ENCODE assay signal across 34 cellular contexts in the genomic region with DNA sequence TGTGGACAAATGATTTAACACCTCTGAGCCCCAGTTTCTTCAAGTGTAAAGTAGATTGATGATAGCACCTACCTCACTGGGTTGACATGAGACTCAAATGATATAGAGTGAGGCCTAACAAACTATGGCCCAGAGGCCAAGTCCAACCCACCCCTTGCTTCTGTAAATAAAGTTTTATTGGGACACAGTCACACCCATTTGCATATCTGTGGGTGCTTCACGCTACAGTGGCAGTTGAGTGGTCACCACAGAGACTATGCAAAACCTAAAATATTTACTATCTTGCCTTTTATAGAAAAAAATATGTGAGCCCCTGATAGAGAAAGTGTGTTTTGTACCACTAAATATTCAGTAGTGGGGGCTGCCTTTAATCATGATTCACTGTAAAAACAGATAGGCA. TPM values are rescaled to one million over a fixed set of nuclear protein-coding genes. Genes with fewer than 3 reads are reported as not detected.
"Had no signal": no experiment of that assay in that cellular context is flagged by ENCODE, and none has a peak within 500 bp of the region (broad histone marks: within the 10 kb centered on the region; RNA-seq: fewer than 3 reads in every experiment).

No MANE protein-coding gene starts in this region.

- H3K9me3 ChIP-seq: Peyer's patch, SJSA1, SK-N-SH had no signal

- H3K27ac Mint-ChIP-seq: activated CD4-positive, alpha-beta T cell treated with anti-CD3 and anti-CD28 coated beads for 36 hours; activated CD4-positive, alpha-beta T cell treated with anti-CD3 and anti-CD28 coated beads, Interleukin-2, amount 10 ng/mL, durations not matched to agents 7 days and 5 days; activated CD8-positive, alpha-beta T cell treated with anti-CD3 and anti-CD28 coated beads, Interleukin-2, amount 10 ng/mL, durations not matched to agents 7 days and 5 days; activated naive CD4-positive, alpha-beta T cell treated with anti-CD3 and anti-CD28 coated beads for 36 hours; activated naive CD4-positive, alpha-beta T cell treated with anti-CD3 and anti-CD28 coated beads, Interleukin-2, amount 50 U/mL, for 72 hours; activated naive CD8-positive, alpha-beta T cell treated with anti-CD3 and anti-CD28 coated beads, Interleukin-2, amount 50 U/mL, for 24 hours; activated T-cell treated with anti-CD3 and anti-CD28 coated beads, Interleukin-2, amount 50 U/mL, for 24 hours; activated T-helper 2 cell treated with anti-CD3 and anti-CD28 coated beads, Interferon-gamma antibody, Interleukin-2, Interleukin-4, amounts not matched to agents 10 μg/mL and 5 μg/mL and 100 μg/mL, durations not matched to agents 14 hours and 24 hours and 36 hours; brain; T-helper 1 cell treated with Interleukin-12 subunit alpha and Interleukin-12 subunit beta and Interleukin-4 antibody, amounts not matched to agents 30 μg/mL and 1 μg/mL, for 36 hours; T-helper 2 cell treated with Interferon-gamma antibody and Interleukin-4, amounts not matched to agents 5 μg/mL and 100 μg/mL, for 36 hours had no signal

- H3K36me3 Mint-ChIP-seq: activated naive CD4-positive, alpha-beta T cell treated with anti-CD3 and anti-CD28 coated beads, Interleukin-2, amount 50 U/mL, for 72 hours; brain had no signal

- H3K27ac ChIP-seq: Peyer's patch, SJSA1 had no signal

- H3K9ac ChIP-seq: SK-N-SH had no signal

- H3K36me3 ChIP-seq: Peyer's patch, SJSA1 had no signal

- H3K4me2 ChIP-seq: SK-N-SH had no signal

- H3K4me3 Mint-ChIP-seq: activated CD4-positive, alpha-beta T cell treated with anti-CD3 and anti-CD28 coated beads for 36 hours; activated CD4-positive, alpha-beta T cell treated with anti-CD3 and anti-CD28 coated beads, Interleukin-2, amount 10 ng/mL, durations not matched to agents 7 days and 5 days; activated CD8-positive, alpha-beta T cell treated with anti-CD3 and anti-CD28 coated beads, Interleukin-2, amount 10 ng/mL, durations not matched to agents 7 days and 5 days; activated naive CD4-positive, alpha-beta T cell treated with anti-CD3 and anti-CD28 coated beads for 36 hours; activated naive CD8-positive, alpha-beta T cell treated with anti-CD3 and anti-CD28 coated beads, Interleukin-2, amount 50 U/mL, for 24 hours; activated T-cell treated with anti-CD3 and anti-CD28 coated beads, Interleukin-2, amount 50 U/mL, for 24 hours; brain; T-helper 1 cell treated with Interleukin-12 subunit alpha and Interleukin-12 subunit beta and Interleukin-4 antibody, amounts not matched to agents 30 μg/mL and 1 μg/mL, for 36 hours; T-helper 2 cell treated with Interferon-gamma antibody and Interleukin-4, amounts not matched to agents 5 μg/mL and 100 μg/mL, for 36 hours had no signal

- H3K4me1 Mint-ChIP-seq: brain had no signal

- H3K27me3 Mint-ChIP-seq: activated CD4-positive, alpha-beta T cell treated with anti-CD3 and anti-CD28 coated beads, Interleukin-2, amount 10 ng/mL, durations not matched to agents 7 days and 5 days; activated naive CD8-positive, alpha-beta T cell treated with anti-CD3 and anti-CD28 coated beads, Interleukin-2, amount 50 U/mL, for 24 hours had no signal

- H3K27me3 ChIP-seq: Peyer's patch had no signal

- H3K4me3 ChIP-seq: Peyer's patch, SJSA1 had no signal

- DNase-seq: activated CD4-positive, alpha-beta T cell treated with anti-CD3 and anti-CD28 coated beads for 36 hours; activated CD4-positive, alpha-beta T cell treated with anti-CD3 and anti-CD28 coated beads, Interleukin-2, amount 10 ng/mL, durations not matched to agents 7 days and 5 days; activated CD4-positive, alpha-beta T cell treated with anti-CD3 and anti-CD28 coated beads, Interleukin-2, amount 50 U/mL, for 48 hours; activated CD8-positive, alpha-beta T cell treated with anti-CD3 and anti-CD28 coated beads, Interleukin-2, amount 10 ng/mL, durations not matched to agents 7 days and 5 days; activated gamma-delta T cell; activated naive CD4-positive, alpha-beta T cell treated with anti-CD3 and anti-CD28 coated beads for 36 hours; activated naive CD8-positive, alpha-beta T cell treated with anti-CD3 and anti-CD28 coated beads, Interleukin-2, amount 50 U/mL, for 24 hours; activated T-cell treated with anti-CD3 and anti-CD28 coated beads, Interleukin-2, amount 50 U/mL, for 24 hours; anterior cingulate cortex; caudate nucleus; cerebellar nuclear complex; Karpas-422; NCI-H1048; NCI-H1105 treated with DMSO at 0.1 percent for 48 hours; NCI-H1436; NCI-H1694; NCI-H1930; NCI-H2081 treated with DMSO at 0.1 percent for 48 hours; NCI-H446; NCI-H510A treated with DMSO at 0.1 percent for 48 hours; NK-92 treated with Interleukin-12 subunit alpha and Interleukin-12 subunit beta, amount 100 ng/mL, for 24 hours; PC-3; Peyer's patch; RPMI8226; SHP77 treated with DMSO at 0.1 percent for 48 hours; SK-N-SH had no signal

- H3K9me3 Mint-ChIP-seq: activated CD4-positive, alpha-beta T cell treated with anti-CD3 and anti-CD28 coated beads, Interleukin-2, amount 10 ng/mL, durations not matched to agents 7 days and 5 days; activated naive CD4-positive, alpha-beta T cell treated with anti-CD3 and anti-CD28 coated beads for 36 hours; activated naive CD4-positive, alpha-beta T cell treated with anti-CD3 and anti-CD28 coated beads, Interleukin-2, amount 50 U/mL, for 72 hours; activated naive CD8-positive, alpha-beta T cell treated with anti-CD3 and anti-CD28 coated beads, Interleukin-2, amount 50 U/mL, for 24 hours; activated T-cell treated with anti-CD3 and anti-CD28 coated beads, Interleukin-2, amount 50 U/mL, for 24 hours; activated T-helper 2 cell treated with anti-CD3 and anti-CD28 coated beads, Interferon-gamma antibody, Interleukin-2, Interleukin-4, amounts not matched to agents 10 μg/mL and 5 μg/mL and 100 μg/mL, durations not matched to agents 14 hours and 24 hours and 36 hours; T-helper 1 cell treated with Interleukin-12 subunit alpha and Interleukin-12 subunit beta and Interleukin-4 antibody, amounts not matched to agents 30 μg/mL and 1 μg/mL, for 36 hours; T-helper 2 cell treated with Interferon-gamma antibody and Interleukin-4, amounts not matched to agents 5 μg/mL and 100 μg/mL, for 36 hours had no signal

- H3K4me1 ChIP-seq: Peyer's patch, SJSA1 had no signal

RNA-seq across cellular contexts. Expression of gene ACAN, which starts 38.0 kb away (rescaled TPM):
- total RNA-seq: activated CD4-positive, alpha-beta T cell treated with anti-CD3 and anti-CD28 coated beads for 36 hours; activated CD4-positive, alpha-beta T cell treated with anti-CD3 and anti-CD28 coated beads, Interleukin-2, amount 10 ng/mL, durations not matched to agents 7 days and 5 days; activated CD8-positive, alpha-beta T cell treated with anti-CD3 and anti-CD28 coated beads, Interleukin-2, amount 10 ng/mL, durations not matched to agents 7 days and 5 days; activated naive CD4-positive, alpha-beta T cell treated with anti-CD3 and anti-CD28 coated beads for 36 hours; activated naive CD4-positive, alpha-beta T cell treated with anti-CD3 and anti-CD28 coated beads, Interleukin-2, amount 50 U/mL, for 72 hours; activated T-helper 2 cell treated with anti-CD3 and anti-CD28 coated beads, Interferon-gamma antibody, Interleukin-2, Interleukin-4, amounts not matched to agents 10 μg/mL and 5 μg/mL and 100 μg/mL, durations not matched to agents 14 hours and 24 hours and 36 hours; bronchial epithelial cell; MCF 10A; PC-3; SJSA1 had no signal
- polyA plus RNA-seq: SK-N-SH had no signal
